10 cellular contexts compared by ENCODE assay signal in genomic region chr22:37564111-37564711, GRCh38. TPM values are rescaled to one million over a fixed set of nuclear protein-coding genes. Genes with fewer than 3 reads are reported as not detected.
DNase-seq lines count a peak whose midpoint lies in the region; ATAC-seq and TF ChIP-seq lines count a peak whose summit lies in the region.
"Had no signal": no experiment of that assay in that cellular context is flagged by ENCODE, and none has a peak within 500 bp of the region (broad histone marks: within the 10 kb centered on the region; RNA-seq: fewer than 3 reads in every experiment).

No MANE protein-coding gene starts in this region.

- DNase-seq in SK-N-SH, result no peak
- peak in 1 of 10 donors; percentile 35 for DNase-seq in dorsolateral prefrontal cortex
- no peak for DNase-seq in mesothelial cell of epicardium (ENCODE audit: low spot score in 2 of 2, unreplicated experiment in 2 of 2)
- DNase-seq in type B pancreatic cell (ENCODE audit: extremely low spot score, unreplicated experiment), result no peak
- no peak for DNase-seq in GDM1 (lab: John Stamatoyannopoulos, UW)
- DNase-seq: 8988T, activated gamma-delta T cell had no signal

- no peaks in the 10 kb centered on the region for H3K9me2 ChIP-seq in SK-N-SH

- H3K27me3 ChIP-seq in SK-N-SH (ENCODE audit: insufficient read depth), result no peaks in the 10 kb centered on the region
- peaks cover 0 to 19% (median 0%) of the 10 kb centered on the region in 45 donors for H3K27me3 ChIP-seq in dorsolateral prefrontal cortex

- H3K27ac Mint-ChIP-seq in mesothelial cell of epicardium (peak overlapping the region; percentile 93), type B pancreatic cell (no peak overlapping the region)

- peaks cover 36% of the 10 kb centered on the region for H3K4me1 Mint-ChIP-seq in mesothelial cell of epicardium
- H3K4me1 Mint-ChIP-seq in type B pancreatic cell (ENCODE audit: unreplicated experiment), result peaks cover 20% of the 10 kb centered on the region

- no peaks in the 10 kb centered on the region for H3K9me3 ChIP-seq in SK-N-SH

- H3K4me3 ChIP-seq in SK-N-SH (ENCODE audit: low read depth in 2 of 2, low read length in 1 of 2) (peak overlapping the region in 1 of 2 experiments; percentile 54; a peak in 2 of 4 replicates), dorsolateral prefrontal cortex (peak overlapping the region in 54 of 59 donors; percentile 4 to 88 (median 46))

- peaks cover 71% of the 10 kb centered on the region for H4K20me1 ChIP-seq in SK-N-SH (ENCODE audit: insufficient read depth)

- no peak; the same call in 1 of the 2 replicates for TF ChIP-seq CTCF in SK-N-SH (IDR thresholded peaks at IDR 0.05)
- TF ChIP-seq CTCF in dorsolateral prefrontal cortex (IDR thresholded peaks at IDR 0.05 in 54 of 56, conservative IDR thresholded peaks at IDR 0.05 in 2 of 56; ENCODE audit: low read depth in 1 of 56, partially characterized antibody in 56 of 56), result peak in 4 of 56 donors; percentile 9 to 21 (median 12)
- no peak for TF ChIP-seq CTCF in mesothelial cell of epicardium (IDR thresholded peaks at IDR 0.05; ENCODE audit: unreplicated experiment)
- no peak for TF ChIP-seq CTCF in type B pancreatic cell (conservative IDR thresholded peaks at IDR 0.05)

- no peak overlapping the region for H2AFZ ChIP-seq in SK-N-SH (ENCODE audit: low read depth)

- POLR2A ChIA-PET in SK-N-SH (lab: Yijun Ruan, JAX), result no interaction called here

- peaks cover 7 to 26% of the 10 kb centered on the region in 2 experiments for H3K36me3 ChIP-seq in SK-N-SH (replicated peaks in 1 of 2; ENCODE audit: control insufficient read depth in 1 of 2, insufficient read depth in 2 of 2, low read length in 1 of 2)

- H3K27me3 Mint-ChIP-seq in mesothelial cell of epicardium (ENCODE audit: low read depth) (no peaks in the 10 kb centered on the region), type B pancreatic cell (peaks cover 4% of the 10 kb centered on the region)

- 89% methylated on average over 6 of the region's 7 CpGs for WGBS in SK-N-SH (ENCODE audit: low lambda C conversion rate)

- peak overlapping the region in 1 of 2 experiments; percentile 96; a peak in 2 of 4 replicates for H3K27ac ChIP-seq in SK-N-SH (ENCODE audit: low read depth in 2 of 2, low read length in 1 of 2)
- H3K27ac ChIP-seq in dorsolateral prefrontal cortex, result peak overlapping the region; percentile 87 to 100 (median 98)

- peak overlapping the region; percentile 65 for H3K9ac ChIP-seq in SK-N-SH

- TF ChIP-seq EP300 in SK-N-SH (IDR thresholded peaks at IDR 0.05; ENCODE audit: borderline replicate concordance in 1 of 2, low read depth in 1 of 2, low read length in 1 of 2), result no peak

- H3K4me1 ChIP-seq in SK-N-SH (ENCODE audit: control insufficient read depth in 1 of 2, insufficient read depth in 2 of 2, low read depth in 1 of 2, low read length in 1 of 2), result peaks cover 10 to 28% of the 10 kb centered on the region in 2 experiments; a peak in 3 of 4 replicates

- H3K79me2 ChIP-seq in SK-N-SH (ENCODE audit: insufficient read depth), result peaks cover 75% of the 10 kb centered on the region

- TF ChIP-seq RAD21 in SK-N-SH (IDR thresholded peaks at IDR 0.05; ENCODE audit: low read length), result no peak

- H3K36me3 Mint-ChIP-seq in mesothelial cell of epicardium (peaks cover 7% of the 10 kb centered on the region), type B pancreatic cell (no peaks in the 10 kb centered on the region)

- H3F3A ChIP-seq in SK-N-SH (replicated peaks; ENCODE audit: insufficient read depth), result peaks cover 35% of the 10 kb centered on the region

- H3K4me3 Mint-ChIP-seq in mesothelial cell of epicardium (no peak overlapping the region), type B pancreatic cell (peak overlapping the region; percentile 28)

- no peak for ATAC-seq in SK-N-SH treated with all-trans-retinoic acid at 6 μM for 48 hours
- ATAC-seq in GM18517 (IDR thresholded peaks at IDR 0.05; ENCODE audit: unreplicated experiment), result no peak
- no peak for ATAC-seq in HG02588 (IDR thresholded peaks at IDR 0.05; ENCODE audit: unreplicated experiment)

- peak overlapping the region; percentile 99 for H3K4me2 ChIP-seq in SK-N-SH

- no peaks in the 10 kb centered on the region for H3K9me3 Mint-ChIP-seq in mesothelial cell of epicardium
- H3K9me3 Mint-ChIP-seq in type B pancreatic cell, result no peaks in the 10 kb centered on the region

- CTCF ChIA-PET in SK-N-SH (lab: Yijun Ruan, JAX), result interaction anchor here (1.0 to 20.5 kb wide), 7 partner anchors 19 to 171 kb away, joined by 3 to 647 read pairs (median 10); no protein-coding TSS in a partner anchor

- intact Hi-C loops in dorsolateral prefrontal cortex (cut with DNase I), result no loop called here

TF ChIP-seq in SK-N-SH, 30 proteins besides CTCF, POLR2A, EP300 and RAD21 (continues in another document):
- TF ChIP-seq JUND (IDR thresholded peaks at IDR 0.05) (no peak), CHD2 (IDR thresholded peaks at IDR 0.05; ENCODE audit: low read length, partially characterized antibody) (no peak), FOXJ3 (CRISPR knock-in tag; IDR thresholded peaks at IDR 0.05) (no peak)

TF ChIP-seq in SK-N-SH treated with all-trans-retinoic acid at 6 μM for 48 hours, 23 proteins besides CTCF, POLR2A, EP300 and RAD21 (continues in another document):
- TF ChIP-seq CREB5 (CRISPR knock-in tag; IDR thresholded peaks at IDR 0.05; ENCODE audit: low read depth) (no peak), POU6F1 (CRISPR knock-in tag; IDR thresholded peaks at IDR 0.05; ENCODE audit: borderline replicate concordance, low read depth) (no peak), ZNF8 (CRISPR knock-in tag; IDR thresholded peaks at IDR 0.05) (no peak), CSDC2 (CRISPR knock-in tag; IDR thresholded peaks at IDR 0.05) (no peak), BACH2 (CRISPR knock-in tag; IDR thresholded peaks at IDR 0.05; ENCODE audit: borderline replicate concordance) (no peak), ZFP30 (CRISPR knock-in tag; IDR thresholded peaks at IDR 0.05) (no peak), ARNTL (CRISPR knock-in tag; IDR thresholded peaks at IDR 0.05; ENCODE audit: borderline replicate concordance, low read depth) (no peak), RARB (CRISPR knock-in tag; IDR thresholded peaks at IDR 0.05) (no peak), ESRRG (CRISPR knock-in tag; IDR thresholded peaks at IDR 0.05) (no peak), OSR1 (CRISPR knock-in tag; IDR thresholded peaks at IDR 0.05) (no peak), PPARA (CRISPR knock-in tag; IDR thresholded peaks at IDR 0.05; ENCODE audit: borderline replicate concordance) (no peak)

RNA-seq across cellular contexts. Expression of gene CDC42EP1, which starts 3.9 kb away (rescaled TPM):
- polyA plus RNA-seq in SK-N-SH (2012; rRNA removed), result 11.5 and 24.9 TPM in 2 replicates
- polyA plus RNA-seq in SK-N-SH (2012; cell fraction: cytosol; rRNA removed), result 8.9 and 15.8 TPM in 2 replicates
- polyA plus RNA-seq in SK-N-SH (2012; cell fraction: nucleus; rRNA removed), result 14.2 and 19.4 TPM in 2 replicates
- total RNA-seq in dorsolateral prefrontal cortex (100 to 1,000 TPM in 9 of 120 experiments, 10 to 100 TPM in 111; 12.4 to 203 (median 48.3) TPM), mesothelial cell of epicardium (38.5 to 39.1 TPM (median 38.8 TPM) in 3 replicates), type B pancreatic cell (ENCODE audit: low replicate concordance) (20.5 and 30.4 TPM in 2 replicates)

RNA-seq across cellular contexts. Expression of gene LGALS2, which starts 15.7 kb away (rescaled TPM):
- polyA plus RNA-seq in SK-N-SH (2012; rRNA removed), result not detected in 2 replicates
- polyA plus RNA-seq in SK-N-SH (2012; cell fraction: cytosol; rRNA removed), result not detected in 2 replicates
- not detected in 2 replicates for polyA plus RNA-seq in SK-N-SH (2012; cell fraction: nucleus; rRNA removed)
- total RNA-seq in dorsolateral prefrontal cortex (1 to 10 TPM in 3 of 120 experiments, not detected in 117; 1.4 to 2.5 (median 1.5) TPM), mesothelial cell of epicardium (0.43 to 0.64 TPM (median 0.54 TPM) in 3 replicates), type B pancreatic cell (ENCODE audit: low replicate concordance) (2.6 and 8.7 TPM in 2 replicates)

RNA-seq across cellular contexts. Expression of gene GGA1, which starts 44.4 kb away (rescaled TPM):
- 81.1 and 99.4 TPM in 2 replicates for polyA plus RNA-seq in SK-N-SH (2012; rRNA removed)
- 26.3 and 38.0 TPM in 2 replicates for polyA plus RNA-seq in SK-N-SH (2012; cell fraction: cytosol; rRNA removed)
- 424 and 495 TPM in 2 replicates for polyA plus RNA-seq in SK-N-SH (2012; cell fraction: nucleus; rRNA removed)
- total RNA-seq in dorsolateral prefrontal cortex, result 10 to 100 TPM; 45.6 to 94.6 (median 65.5) TPM
- 96.6 to 107 TPM (median 96.6 TPM) in 3 replicates for total RNA-seq in mesothelial cell of epicardium
- total RNA-seq in type B pancreatic cell (ENCODE audit: low replicate concordance), result 71.8 and 80.2 TPM in 2 replicates

RNA-seq across cellular contexts. Expression of gene CARD10, which starts 45.0 kb away (rescaled TPM):
- polyA plus RNA-seq in SK-N-SH (2012; rRNA removed), result 13.9 and 14.5 TPM in 2 replicates
- 4.4 and 7.2 TPM in 2 replicates for polyA plus RNA-seq in SK-N-SH (2012; cell fraction: cytosol; rRNA removed)
- polyA plus RNA-seq in SK-N-SH (2012; cell fraction: nucleus; rRNA removed), result 27.9 and 29.5 TPM in 2 replicates
- 1 to 10 TPM; 1.0 to 7.3 (median 2.8) TPM for total RNA-seq in dorsolateral prefrontal cortex
- total RNA-seq in mesothelial cell of epicardium, result 12.2 to 13.6 TPM (median 13.1 TPM) in 3 replicates
- total RNA-seq in type B pancreatic cell (ENCODE audit: low replicate concordance), result 9.9 and 14.8 TPM in 2 replicates
